8 cellular contexts compared by ENCODE assay signal in genomic region chr6:111871207-111871606, GRCh38. TPM values are rescaled to one million over a fixed set of nuclear protein-coding genes. Genes with fewer than 3 reads are reported as not detected.
DNase-seq lines count a peak whose midpoint lies in the region; ATAC-seq and TF ChIP-seq lines count a peak whose summit lies in the region.

No MANE protein-coding gene starts in this region.

- DNase-seq in BJ (ENCODE audit: low read depth) (no peak), NCI-H2081 treated with DMSO at 0.1 percent for 48 hours (lab: John Stamatoyannopoulos, UW) (no peak), NCI-H2196 treated with DMSO at 0.1 percent for 48 hours (lab: John Stamatoyannopoulos, UW; ENCODE audit: unreplicated experiment) (no peak)

- H3K9ac ChIP-seq in HUES64 (ENCODE audit: low read depth, low read length) (no peak overlapping the region; the same call in 1 of the 2 replicates), stomach smooth muscle (ENCODE audit: low read length in 2 of 2) (no peak overlapping the region)

- H3K4me1 ChIP-seq in HUES64 (ENCODE audit: insufficient read depth, low read length) (peaks cover 45% of the 10 kb centered on the region), stomach smooth muscle (ENCODE audit: control insufficient read depth, insufficient read depth, low read length) (peaks cover 6% of the 10 kb centered on the region)

- H3K27ac ChIP-seq in HUES64 (ENCODE audit: low read depth, low read length) (no peak overlapping the region), stomach smooth muscle (ENCODE audit: low read length) (no peak overlapping the region)

- H3K27ac Mint-ChIP-seq in activated T-helper 17 cell treated with anti-CD3 and anti-CD28 coated beads, Interleukin-2, amount 50 U/mL, for 72 hours, result peak overlapping the region; percentile 95

- 47% methylated on average over 3 of the region's 3 CpGs for WGBS in HUES64

- peak overlapping the region; percentile 82 for H3K4me3 Mint-ChIP-seq in activated T-helper 17 cell treated with anti-CD3 and anti-CD28 coated beads, Interleukin-2, amount 50 U/mL, for 72 hours

- no peaks in the 10 kb centered on the region for H3K27me3 ChIP-seq in BJ (ENCODE audit: control insufficient read depth, insufficient read depth, low read length)
- H3K27me3 ChIP-seq in HUES64 (ENCODE audit: insufficient read depth, low read length), result peaks cover 5% of the 10 kb centered on the region; the same call in 1 of the 2 replicates
- H3K27me3 ChIP-seq in stomach smooth muscle (ENCODE audit: control insufficient read depth in 1 of 2, insufficient read depth in 2 of 2, low read length in 2 of 2), result peaks cover 2 to 3% of the 10 kb centered on the region in 2 donors

- H3K27me3 Mint-ChIP-seq in activated T-helper 17 cell treated with anti-CD3 and anti-CD28 coated beads, Interleukin-2, amount 50 U/mL, for 72 hours, result no peaks in the 10 kb centered on the region

- H3K36me3 Mint-ChIP-seq in activated T-helper 17 cell treated with anti-CD3 and anti-CD28 coated beads, Interleukin-2, amount 50 U/mL, for 72 hours (ENCODE audit: low read depth), result peaks cover 66% of the 10 kb centered on the region

- H3K36me3 ChIP-seq in BJ (ENCODE audit: control insufficient read depth, insufficient read depth, low read length), result no peaks in the 10 kb centered on the region
- no peaks in the 10 kb centered on the region for H3K36me3 ChIP-seq in HUES64 (ENCODE audit: insufficient read depth, low read length)
- H3K36me3 ChIP-seq in stomach smooth muscle (ENCODE audit: control insufficient read depth in 2 of 2, insufficient read depth in 2 of 2, low read length in 2 of 2), result no peaks in the 10 kb centered on the region

- H3K9me3 Mint-ChIP-seq in activated T-helper 17 cell treated with anti-CD3 and anti-CD28 coated beads, Interleukin-2, amount 50 U/mL, for 72 hours, result no peaks in the 10 kb centered on the region

- CTCF ChIA-PET in BJ (lab: Yijun Ruan, JAX), result no interaction called here

- H3K4me3 ChIP-seq in BJ (ENCODE audit: low read depth, low read length) (peak overlapping the region; percentile 75), HUES64 (ENCODE audit: low read length) (peak overlapping the region; percentile 63), iPS-18c (ENCODE audit: insufficient read depth, low read depth, low read length) (peak overlapping the region; percentile 75), stomach smooth muscle (ENCODE audit: low read length in 2 of 2) (peak overlapping the region; percentile 23 to 86)

- peaks cover 28% of the 10 kb centered on the region for H3K4me1 Mint-ChIP-seq in activated T-helper 17 cell treated with anti-CD3 and anti-CD28 coated beads, Interleukin-2, amount 50 U/mL, for 72 hours

- H3K9me3 ChIP-seq in HUES64 (ENCODE audit: insufficient read depth, low read depth, low read length) (no peaks in the 10 kb centered on the region), iPS-18c (ENCODE audit: control insufficient read depth, insufficient read depth, low read length) (no peaks in the 10 kb centered on the region), stomach smooth muscle (ENCODE audit: control insufficient read depth in 2 of 2, low read length in 2 of 2) (no peaks in the 10 kb centered on the region)

- no peak for TF ChIP-seq CTCF in BJ (IDR thresholded peaks at IDR 0.05; ENCODE audit: insufficient read depth, low read depth, low read length)

- ATAC-seq in activated T-helper 17 cell treated with anti-CD3 and anti-CD28 coated beads, Interleukin-2, amount 50 U/mL, for 72 hours (replicated peaks), result peak; percentile 59
- no peak for ATAC-seq in HG03571 (IDR thresholded peaks at IDR 0.05; ENCODE audit: unreplicated experiment)

- POLR2A ChIA-PET in BJ (lab: Charles Lee), result no interaction called here

RNA-seq across cellular contexts. Expression of gene FYN, which starts 2.0 kb away (rescaled TPM):
- 43.4 and 55.1 TPM in 2 replicates for polyA plus RNA-seq in BJ (2011; rRNA removed)
- 39.2 and 53.0 TPM in 2 replicates for polyA minus RNA-seq in BJ (2011; rRNA and poly(A)+ RNA removed)
- 68.1 TPM for polyA plus RNA-seq in HUES64 (2013, experiment 1 of 2)
- polyA plus RNA-seq in HUES64 (2013, experiment 2 of 2), result 68.6 TPM
- 100 to 1,000 TPM; 139 to 326 TPM for total RNA-seq in activated T-helper 17 cell treated with anti-CD3 and anti-CD28 coated beads, Interleukin-2, amount 50 U/mL, for 72 hours
